In genomic region chr15:70741677-70742293, GRCh38 we compare ENCODE assay signal across 8 cellular contexts. TPM values are rescaled to one million over a fixed set of nuclear protein-coding genes. Genes with fewer than 3 reads are reported as not detected.
DNase-seq lines count a peak whose midpoint lies in the region; ATAC-seq, FAIRE-seq and TF ChIP-seq lines count a peak whose summit lies in the region.

No MANE protein-coding gene starts in this region.

- TF ChIP-seq POLR2A in H54 (IDR thresholded peaks at IDR 0.05; ENCODE audit: low read depth, low read length) (no peak), gastrocnemius medialis (IDR thresholded peaks at IDR 0.05) (no peak)

- H3K27ac ChIP-seq in Panc1 (ENCODE audit: low read length), result peak overlapping the region; percentile 97
- peak overlapping the region; percentile 88 to 95 (median 91) for H3K27ac ChIP-seq in gastrocnemius medialis
- no peak overlapping the region for H3K27ac ChIP-seq in CD4-positive, alpha-beta memory T cell (ENCODE audit: low read depth, low read length)

- H3K27me3 ChIP-seq in Panc1 (ENCODE audit: control insufficient read depth, insufficient read depth, low read length), result no peaks in the 10 kb centered on the region
- H3K27me3 ChIP-seq in gastrocnemius medialis, result no peaks in the 10 kb centered on the region
- H3K27me3 ChIP-seq in CD4-positive, alpha-beta memory T cell (ENCODE audit: insufficient read depth, low read length), result no peaks in the 10 kb centered on the region

- DNase-seq in H54 (ENCODE audit: insufficient read length, low spot score), result no peak
- peak; percentile 71 for DNase-seq in Panc1 (ENCODE audit: low read depth, low spot score)
- peak; percentile 70 for DNase-seq in fibroblast of gingiva (ENCODE audit: low read depth)
- DNase-seq in gastrocnemius medialis, result no peak
- no peak for DNase-seq in NCI-H345 (lab: John Stamatoyannopoulos, UW)
- DNase-seq in ureter (ENCODE audit: low spot score), result no peak
- no peak for DNase-seq in CD4-positive, alpha-beta memory T cell

- H3K4me1 ChIP-seq in Panc1 (ENCODE audit: control insufficient read depth, insufficient read depth, low read length), result peaks cover 70% of the 10 kb centered on the region
- peaks cover 73 to 81% of the 10 kb centered on the region in 2 donors for H3K4me1 ChIP-seq in gastrocnemius medialis
- no peaks in the 10 kb centered on the region for H3K4me1 ChIP-seq in CD4-positive, alpha-beta memory T cell (ENCODE audit: insufficient read depth, low read length)

- CTCF ChIA-PET in Panc1 (lab: Charles Lee), result no interaction called here
- CTCF ChIA-PET in CD4-positive, alpha-beta memory T cell (lab: Charles Lee; ENCODE audit: partially characterized antibody), result no interaction called here

- in situ Hi-C loops in Panc1 (cut with HindIII; ENCODE audit: low pct_unique_long_range_greater_than_20kb, low sequenced_read_pairs), result no loop called here
- in situ Hi-C loops in gastrocnemius medialis (cut with MboI; ENCODE audit: low sequenced_read_pairs in 4 of 4), result no loop called here

- no peaks in the 10 kb centered on the region for H3K9me3 Mint-ChIP-seq in CD4-positive, alpha-beta memory T cell

- H3K4me3 Mint-ChIP-seq in CD4-positive, alpha-beta memory T cell, result no peak overlapping the region

- FAIRE-seq in H54 (lab: Jason Lieb, UNC), result peak; percentile 83

- BruUV-seq in Panc1 (replicated peaks; lab: Mats Ljungman, UMichigan), result TSS peak; percentile 1

- H3K4me3 ChIP-seq in Panc1 (ENCODE audit: low read depth in 2 of 2, low read length in 2 of 2) (no peak overlapping the region), gastrocnemius medialis (peak overlapping the region; percentile 2 to 44 (median 16))
- no peak overlapping the region for H3K4me3 ChIP-seq in CD4-positive, alpha-beta memory T cell (ENCODE audit: low read length in 2 of 2)

- POLR2A ChIA-PET in Panc1 (lab: Charles Lee), result no interaction called here
- POLR2A ChIA-PET in CD4-positive, alpha-beta memory T cell (lab: Charles Lee; ENCODE audit: partially characterized antibody), result no interaction called here

- H3K36me3 ChIP-seq in Panc1 (ENCODE audit: control insufficient read depth, insufficient read depth, low read length) (no peaks in the 10 kb centered on the region), gastrocnemius medialis (no peaks in the 10 kb centered on the region)
- H3K36me3 ChIP-seq in CD4-positive, alpha-beta memory T cell (ENCODE audit: insufficient read depth, low read length), result no peaks in the 10 kb centered on the region

- TF ChIP-seq CTCF in Panc1 (IDR thresholded peaks at IDR 0.05) (no peak), gastrocnemius medialis (IDR thresholded peaks at IDR 0.05 in 4 of 5, conservative IDR thresholded peaks at IDR 0.05 in 1 of 5) (no peak)

- H3K27ac Mint-ChIP-seq in CD4-positive, alpha-beta memory T cell, result no peak overlapping the region

- H3K4me1 Mint-ChIP-seq in CD4-positive, alpha-beta memory T cell, result no peaks in the 10 kb centered on the region

- ATAC-seq in Panc1 (no peak), gastrocnemius medialis (peak; percentile 50 to 79), HG03135 (IDR thresholded peaks at IDR 0.05; ENCODE audit: unreplicated experiment) (no peak)

- H3K9me3 ChIP-seq in Panc1 (ENCODE audit: control insufficient read depth, insufficient read depth, low read depth, low read length) (no peaks in the 10 kb centered on the region), gastrocnemius medialis (no peaks in the 10 kb centered on the region)
- H3K9me3 ChIP-seq in CD4-positive, alpha-beta memory T cell (ENCODE audit: control insufficient read depth in 1 of 2, low read length in 2 of 2), result no peaks in the 10 kb centered on the region

- intact Hi-C loops in Panc1 (cut with micrococcal nuclease; ENCODE audit: unreplicated experiment), result no loop called here
- intact Hi-C loops in gastrocnemius medialis (cut with DNase I; ENCODE audit: low total_unique reads), result loop anchor here (5.0 kb wide), 1 partner anchor 39 kb away; no protein-coding TSS in a partner anchor
- intact Hi-C loops in CD4-positive, alpha-beta memory T cell (cut with micrococcal nuclease), result no loop called here

- H3K36me3 Mint-ChIP-seq in CD4-positive, alpha-beta memory T cell, result no peaks in the 10 kb centered on the region

- H3K27me3 Mint-ChIP-seq in CD4-positive, alpha-beta memory T cell, result peaks cover 8 to 9% of the 10 kb centered on the region in 2 donors

RNA-seq across cellular contexts. Expression of gene UACA, which starts 21.6 kb away (rescaled TPM):
- total RNA-seq in Panc1 (2021; ENCODE audit: unreplicated experiment) (303 TPM), gastrocnemius medialis (100 to 1,000 TPM; 101 to 192 (median 127) TPM), ureter (61.8 TPM)
- polyA plus RNA-seq in Panc1 (2012; ENCODE audit: insufficient read length), result 124 TPM
- under 1 TPM; 0.15 to 0.28 TPM for total RNA-seq in CD4-positive, alpha-beta memory T cell
- polyA plus RNA-seq in CD4-positive, alpha-beta memory T cell, result under 1 TPM in 1 of 2 donors, not detected in 1; 0.40 TPM

Comparison
In these comparisons a context has a peak if more than half of its experiments do, and no peak if none do; other contexts are left out.
1. DNase-seq: peak in Panc1 (single experiment) and fibroblast of gingiva (single experiment); none in H54 (single experiment), gastrocnemius medialis (0 of 2), NCI-H345 (single experiment), ureter (single experiment) and CD4-positive, alpha-beta memory T cell (0 of 5).
2. ATAC-seq: peak in gastrocnemius medialis (2 of 2); none in Panc1 (single experiment) and HG03135 (single experiment).
3. H3K4me3 ChIP-seq: peak in gastrocnemius medialis (4 of 4); none in Panc1 (0 of 2) and CD4-positive, alpha-beta memory T cell (0 of 2).
4. RNA of gene UACA, which starts 21.6 kb away (total RNA-seq): 303 TPM in Panc1 (single experiment), 101 to 192 TPM in gastrocnemius medialis and 61.8 TPM in ureter (single experiment); 0.15 to 0.28 TPM in CD4-positive, alpha-beta memory T cell; every median in the first group is over 10 times any median in the second.